In the genomic region with DNA sequence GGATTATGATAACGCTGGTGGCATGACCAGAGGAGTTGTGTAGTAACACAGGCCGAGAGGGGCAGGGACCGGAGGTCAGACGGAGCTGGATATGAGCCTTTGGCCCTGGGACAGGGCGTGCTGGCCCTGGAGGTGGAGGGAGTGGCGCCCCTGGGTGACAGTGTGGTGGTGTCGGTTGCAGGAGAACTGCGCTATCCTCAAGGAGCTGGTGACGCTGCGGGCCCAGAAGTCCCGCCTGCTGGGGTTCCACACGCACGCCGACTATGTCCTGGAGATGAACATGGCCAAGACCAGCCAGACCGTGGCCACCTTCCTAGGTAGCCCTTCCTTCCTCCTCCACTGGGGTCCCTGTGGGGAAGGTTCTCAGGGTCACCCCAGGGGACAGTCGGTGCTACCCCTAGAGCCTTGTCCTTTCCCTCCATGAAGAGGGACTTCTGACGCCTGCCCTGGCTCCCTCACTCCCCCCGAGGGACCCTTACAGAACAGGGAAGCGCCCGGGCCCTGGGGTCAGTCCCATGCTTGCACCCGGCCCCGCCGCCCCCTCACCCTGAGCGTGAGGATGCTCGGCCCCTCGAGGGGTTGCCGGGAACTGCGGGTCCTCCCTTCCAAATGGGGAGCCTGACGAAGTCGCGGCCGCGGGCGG, we compare ENCODE assay signal across 24 cellular contexts.
"Had no signal": no experiment of that assay in that cellular context is flagged by ENCODE, and none has a peak within 500 bp of the region (broad histone marks: within the 10 kb centered on the region; RNA-seq: fewer than 3 reads in every experiment).

No MANE protein-coding gene starts in this region.

- ATAC-seq: foreskin keratinocyte; gastroesophageal sphincter; heart right ventricle; pancreas; right lobe of liver; stimulated activated naive B cell treated with anti-CD40 and anti-IgM and Interleukin-4, amounts not matched to agents 10 μg/mL and 1 μg/mL and 100 μg/mL, for 72 hours had no signal

- H3K27me3 ChIP-seq: colonic mucosa, esophagus muscularis mucosa, foreskin keratinocyte, gastroesophageal sphincter, heart right ventricle, neural progenitor cell, pancreas, right lobe of liver, tibial nerve, upper lobe of left lung had no signal

- H3K4me3 Mint-ChIP-seq: dendritic cell treated with granulocyte-macrophage colony-stimulating factor and Interleukin-4, amounts not matched to agents 40 ng/mL and 50 ng/mL, for 4 days; immature natural killer cell; memory B cell; nephron; neural progenitor cell; stimulated activated naive B cell treated with anti-CD40 and anti-IgM and Interleukin-4, amounts not matched to agents 10 μg/mL and 1 μg/mL and 100 μg/mL, for 72 hours; stimulated activated naive CD8-positive, alpha-beta T cell treated with anti-CD3 and anti-CD28 coated beads, Interleukin-15, Interleukin-2, amounts not matched to agents 100 ng/mL and 50 ng/mL, for 24 hours had no signal

- H3K36me3 ChIP-seq: colonic mucosa, neural progenitor cell had no signal

- DNase-seq: colonic mucosa; effector memory CD4-positive, alpha-beta T cell; foreskin keratinocyte; heart right ventricle; hippocampal formation; immature natural killer cell; nucleus accumbens; pancreas; right lobe of liver; small intestine; stimulated activated CD4-positive, alpha-beta T cell treated with anti-CD3 and anti-CD28 coated beads, Interleukin-15, amount 100 ng/mL, for 24 hours; stimulated activated CD4-positive, alpha-beta T cell treated with anti-CD3 and anti-CD28 coated beads, Interleukin-2, amount 100 ng/mL, for 48 hours; stimulated activated naive B cell treated with anti-CD40 and anti-IgM and Interleukin-4, amounts not matched to agents 10 μg/mL and 1 μg/mL and 100 μg/mL, for 72 hours had no signal

- H3K27ac Mint-ChIP-seq: dendritic cell treated with granulocyte-macrophage colony-stimulating factor and Interleukin-4, amounts not matched to agents 40 ng/mL and 50 ng/mL, for 4 days; immature natural killer cell; memory B cell; nephron; neural progenitor cell; stimulated activated naive B cell treated with anti-CD40 and anti-IgM and Interleukin-4, amounts not matched to agents 10 μg/mL and 1 μg/mL and 100 μg/mL, for 72 hours; stimulated activated naive CD8-positive, alpha-beta T cell treated with anti-CD3 and anti-CD28 coated beads, Interleukin-15, Interleukin-2, amounts not matched to agents 100 ng/mL and 50 ng/mL, for 24 hours had no signal

- H3K4me1 Mint-ChIP-seq: nephron, neural progenitor cell had no signal

- H3K9me3 Mint-ChIP-seq: dendritic cell treated with granulocyte-macrophage colony-stimulating factor and Interleukin-4, amounts not matched to agents 40 ng/mL and 50 ng/mL, for 4 days; immature natural killer cell; memory B cell; nephron; neural progenitor cell; stimulated activated naive B cell treated with anti-CD40 and anti-IgM and Interleukin-4, amounts not matched to agents 10 μg/mL and 1 μg/mL and 100 μg/mL, for 72 hours; stimulated activated naive CD8-positive, alpha-beta T cell treated with anti-CD3 and anti-CD28 coated beads, Interleukin-15, Interleukin-2, amounts not matched to agents 100 ng/mL and 50 ng/mL, for 24 hours had no signal

- H3K27me3 Mint-ChIP-seq: dendritic cell treated with granulocyte-macrophage colony-stimulating factor and Interleukin-4, amounts not matched to agents 40 ng/mL and 50 ng/mL, for 4 days; memory B cell; stimulated activated naive B cell treated with anti-CD40 and anti-IgM and Interleukin-4, amounts not matched to agents 10 μg/mL and 1 μg/mL and 100 μg/mL, for 72 hours; stimulated activated naive CD8-positive, alpha-beta T cell treated with anti-CD3 and anti-CD28 coated beads, Interleukin-15, Interleukin-2, amounts not matched to agents 100 ng/mL and 50 ng/mL, for 24 hours had no signal

- H3K4me3 ChIP-seq: colonic mucosa, esophagus muscularis mucosa, gastroesophageal sphincter, heart right ventricle, lung, neural progenitor cell, pancreas, right lobe of liver, thoracic aorta, tibial nerve, upper lobe of left lung had no signal
